ENCODE assay signal across 1 cellular context in the genomic region with DNA sequence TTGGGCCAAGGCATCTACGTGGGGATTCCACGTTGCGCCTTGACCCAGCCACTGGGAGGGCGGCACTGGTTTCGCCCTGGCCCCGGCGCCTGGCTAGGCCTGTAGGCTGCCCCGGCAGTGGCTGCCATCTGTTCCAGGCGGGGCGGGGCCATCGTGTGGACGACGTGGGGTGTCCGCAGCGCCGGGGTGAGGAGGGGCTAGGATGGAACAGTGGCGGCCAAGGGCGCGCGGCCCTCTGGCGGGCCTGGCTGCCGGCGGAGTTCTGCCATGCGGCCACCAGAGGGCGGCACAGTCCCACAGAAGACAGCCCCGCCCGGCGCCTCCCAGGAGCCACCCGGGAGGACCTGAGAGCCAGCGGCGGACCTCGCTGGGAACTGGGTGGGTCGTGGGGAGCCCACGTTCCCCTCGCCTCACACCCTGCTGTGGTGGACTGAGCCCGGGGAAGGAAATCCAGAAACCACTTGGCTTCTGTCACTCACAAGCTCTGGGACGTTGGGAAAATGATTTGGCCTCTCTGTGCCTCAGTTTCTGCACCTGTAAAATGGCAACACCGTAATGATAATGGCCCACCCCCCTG.
TF ChIP-seq lines count a peak whose summit lies in the region.

No MANE protein-coding gene starts in this region.

TF ChIP-seq in HepG2, 621 proteins besides CTCF, POLR2A, EP300 and RAD21 (continued from another document and continues in another):
- TF ChIP-seq ZNF407 (CRISPR knock-in tag; IDR thresholded peaks at IDR 0.05; ENCODE audit: not compliant biosample characterization) (no peak), STAG1 (CRISPR knock-in tag; IDR thresholded peaks at IDR 0.05) (peak; percentile 98), RARA (CRISPR knock-in tag; IDR thresholded peaks at IDR 0.05) (no peak), ZNF121 (CRISPR knock-in tag; IDR thresholded peaks at IDR 0.05) (0 out of 2 replicates have a peak, but pooled peaks have one; percentile 21), ZNF326 (CRISPR knock-in tag; IDR thresholded peaks at IDR 0.05; ENCODE audit: borderline replicate concordance) (no peak), ZMYM3 (CRISPR knock-in tag; IDR thresholded peaks at IDR 0.05) (0 out of 2 replicates have a peak, but pooled peaks have one; percentile 29), FOXP1 (IDR thresholded peaks at IDR 0.05) (no peak), FOXP1 (CRISPR knock-in tag; IDR thresholded peaks at IDR 0.05) (no peak), ZBTB46 (CRISPR knock-in tag; IDR thresholded peaks at IDR 0.05; ENCODE audit: borderline replicate concordance) (no peak), CENPT (CRISPR knock-in tag; IDR thresholded peaks at IDR 0.05; ENCODE audit: low read depth) (no peak), NR2C2 (CRISPR knock-in tag; IDR thresholded peaks at IDR 0.05; ENCODE audit: borderline replicate concordance) (no peak), MAZ (IDR thresholded peaks at IDR 0.05; ENCODE audit: borderline replicate concordance, low read depth, low read length) (peak; percentile 60), MAZ (CRISPR knock-in tag; IDR thresholded peaks at IDR 0.05; ENCODE audit: low read depth) (no peak), ZNF687 (CRISPR knock-in tag; IDR thresholded peaks at IDR 0.05) (peak; percentile 58; the same call in 1 of the 2 replicates), ZNF891 (CRISPR knock-in tag; IDR thresholded peaks at IDR 0.05) (0 out of 2 replicates have a peak, but pooled peaks have one; percentile 44), ZBTB1 (CRISPR knock-in tag; IDR thresholded peaks at IDR 0.05; ENCODE audit: borderline replicate concordance) (no peak), ZNF256 (CRISPR knock-in tag; conservative IDR thresholded peaks at IDR 0.05) (0 out of 2 replicates have a peak, but pooled peaks have one; percentile 37), KDM5B (CRISPR knock-in tag; IDR thresholded peaks at IDR 0.05; ENCODE audit: borderline replicate concordance) (peak; percentile 26; the same call in 1 of the 2 replicates), JDP2 (CRISPR knock-in tag; IDR thresholded peaks at IDR 0.05; ENCODE audit: borderline replicate concordance) (no peak), KDM5A (IDR thresholded peaks at IDR 0.05; ENCODE audit: borderline replicate concordance, low read length) (no peak), ZBTB37 (CRISPR knock-in tag; IDR thresholded peaks at IDR 0.05) (no peak), ZMYM2 (CRISPR knock-in tag; IDR thresholded peaks at IDR 0.05) (0 out of 2 replicates have a peak, but pooled peaks have one; percentile 55), SOX6 (IDR thresholded peaks at IDR 0.05) (no peak), SOX6 (CRISPR knock-in tag; IDR thresholded peaks at IDR 0.05) (0 out of 2 replicates have a peak, but pooled peaks have one; percentile 29), AKAP8 (CRISPR knock-in tag; IDR thresholded peaks at IDR 0.05) (no peak), GPBP1L1 (CRISPR knock-in tag; IDR thresholded peaks at IDR 0.05) (no peak), SMYD3 (CRISPR knock-in tag; IDR thresholded peaks at IDR 0.05) (no peak), CC2D1A (CRISPR knock-in tag; IDR thresholded peaks at IDR 0.05) (0 out of 2 replicates have a peak, but pooled peaks have one; percentile 32), MAFG (CRISPR knock-in tag; IDR thresholded peaks at IDR 0.05) (no peak), POLR2AphosphoS2 (IDR thresholded peaks at IDR 0.05; ENCODE audit: low read depth, low read length) (no peak)
- TF ChIP-seq, protein P1, sequence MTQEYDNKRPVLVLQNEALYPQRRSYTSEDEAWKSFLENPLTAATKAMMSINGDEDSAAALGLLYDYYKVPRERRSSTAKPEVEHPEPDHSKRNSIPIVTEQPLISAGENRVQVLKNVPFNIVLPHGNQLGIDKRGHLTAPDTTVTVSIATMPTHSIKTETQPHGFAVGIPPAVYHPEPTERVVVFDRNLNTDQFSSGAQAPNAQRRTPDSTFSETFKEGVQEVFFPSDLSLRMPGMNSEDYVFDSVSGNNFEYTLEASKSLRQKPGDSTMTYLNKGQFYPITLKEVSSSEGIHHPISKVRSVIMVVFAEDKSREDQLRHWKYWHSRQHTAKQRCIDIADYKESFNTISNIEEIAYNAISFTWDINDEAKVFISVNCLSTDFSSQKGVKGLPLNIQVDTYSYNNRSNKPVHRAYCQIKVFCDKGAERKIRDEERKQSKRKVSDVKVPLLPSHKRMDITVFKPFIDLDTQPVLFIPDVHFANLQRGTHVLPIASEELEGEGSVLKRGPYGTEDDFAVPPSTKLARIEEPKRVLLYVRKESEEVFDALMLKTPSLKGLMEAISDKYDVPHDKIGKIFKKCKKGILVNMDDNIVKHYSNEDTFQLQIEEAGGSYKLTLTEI (CRISPR knock-in tag; conservative IDR thresholded peaks at IDR 0.05) = no peak
- TF ChIP-seq, protein P2, sequence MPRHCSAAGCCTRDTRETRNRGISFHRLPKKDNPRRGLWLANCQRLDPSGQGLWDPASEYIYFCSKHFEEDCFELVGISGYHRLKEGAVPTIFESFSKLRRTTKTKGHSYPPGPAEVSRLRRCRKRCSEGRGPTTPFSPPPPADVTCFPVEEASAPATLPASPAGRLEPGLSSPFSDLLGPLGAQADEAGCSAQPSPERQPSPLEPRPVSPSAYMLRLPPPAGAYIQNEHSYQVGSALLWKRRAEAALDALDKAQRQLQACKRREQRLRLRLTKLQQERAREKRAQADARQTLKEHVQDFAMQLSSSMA (CRISPR knock-in tag; IDR thresholded peaks at IDR 0.05) = no peak
- TF ChIP-seq, protein P3, sequence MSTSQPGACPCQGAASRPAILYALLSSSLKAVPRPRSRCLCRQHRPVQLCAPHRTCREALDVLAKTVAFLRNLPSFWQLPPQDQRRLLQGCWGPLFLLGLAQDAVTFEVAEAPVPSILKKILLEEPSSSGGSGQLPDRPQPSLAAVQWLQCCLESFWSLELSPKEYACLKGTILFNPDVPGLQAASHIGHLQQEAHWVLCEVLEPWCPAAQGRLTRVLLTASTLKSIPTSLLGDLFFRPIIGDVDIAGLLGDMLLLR (CRISPR knock-in tag; IDR thresholded peaks at IDR 0.05) = 0 out of 2 replicates have a peak, but pooled peaks have one; percentile 51
